ENCODE assay signal across 9 cellular contexts in the genomic region with DNA sequence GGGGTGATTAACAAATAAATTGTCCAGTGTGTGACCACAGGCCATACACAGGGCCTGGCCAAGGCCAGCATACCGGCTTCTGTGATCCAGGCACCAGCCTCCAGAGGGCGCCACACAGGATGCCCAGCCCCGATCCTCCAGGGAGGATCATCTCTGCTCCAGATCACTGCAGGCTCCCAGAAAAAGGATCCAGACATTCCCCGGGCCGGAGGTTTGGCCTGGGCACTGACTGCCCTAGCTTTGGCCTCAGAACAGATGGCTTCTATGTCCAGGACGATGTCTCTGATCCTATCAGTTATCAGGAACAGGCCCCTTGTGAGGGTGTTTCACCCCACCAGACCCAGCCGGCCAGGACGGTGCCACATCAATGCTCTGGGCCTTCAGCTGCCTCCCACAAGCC.
DNase-seq lines count a peak whose midpoint lies in the region; ATAC-seq and TF ChIP-seq lines count a peak whose summit lies in the region.
"Had no signal": no experiment of that assay in that cellular context is flagged by ENCODE, and none has a peak within 500 bp of the region (broad histone marks: within the 10 kb centered on the region; RNA-seq: fewer than 3 reads in every experiment).

No MANE protein-coding gene starts in this region.

- H2AFZ ChIP-seq in OCI-LY1 (ENCODE audit: low read length), result no peak overlapping the region

- intact Hi-C loops in vagina (cut with DNase I), result no loop called here

- H3K9ac ChIP-seq in OCI-LY1 (ENCODE audit: low read length), result no peak overlapping the region

- no peaks in the 10 kb centered on the region for H4K20me1 ChIP-seq in OCI-LY1 (ENCODE audit: insufficient read depth, low read length)

- H3K27me3 ChIP-seq in OCI-LY1 (ENCODE audit: insufficient read depth, low read length) (peaks cover 6% of the 10 kb centered on the region; the same call in 1 of the 2 replicates), vagina (no peaks in the 10 kb centered on the region)

- H3K4me3 ChIP-seq in OCI-LY1 (ENCODE audit: low read depth, low read length, poor library complexity, severe bottlenecking) (no peak overlapping the region), vagina (no peak overlapping the region)
- H3K4me3 ChIP-seq: SK-N-MC had no signal

- DNase-seq in DMS53 (lab: John Stamatoyannopoulos, UW), result peak; percentile 73
- peak; percentile 23 for DNase-seq in cerebellar cortex (ENCODE audit: low spot score)
- DNase-seq in lung microvascular endothelial cell (ENCODE audit: low read depth in 2 of 2), result peak; percentile 32 to 63
- no peak for DNase-seq in vagina (ENCODE audit: extremely low spot score in 2 of 2)

- H3K79me2 ChIP-seq in OCI-LY1 (ENCODE audit: insufficient read depth, low read length), result no peaks in the 10 kb centered on the region

- H3K36me3 ChIP-seq in OCI-LY1 (ENCODE audit: insufficient read depth, low read length), result no peaks in the 10 kb centered on the region
- no peaks in the 10 kb centered on the region for H3K36me3 ChIP-seq in vagina

- no peak for TF ChIP-seq POLR2A in vagina (IDR thresholded peaks at IDR 0.05)

- ATAC-seq in GM21390 (IDR thresholded peaks at IDR 0.05; ENCODE audit: unreplicated experiment), result peak; percentile 63
- ATAC-seq in HG03196 (IDR thresholded peaks at IDR 0.05; ENCODE audit: unreplicated experiment), result no peak
- no peak for ATAC-seq in HG03521 (IDR thresholded peaks at IDR 0.05; ENCODE audit: unreplicated experiment)

- peak; percentile 84 for TF ChIP-seq CTCF in OCI-LY1 (IDR thresholded peaks at IDR 0.05; ENCODE audit: low read length)
- TF ChIP-seq CTCF in vagina (IDR thresholded peaks at IDR 0.05), result peak in 1 of 3 experiments; percentile 12

- H3K4me2 ChIP-seq in OCI-LY1 (ENCODE audit: low read length), result no peak overlapping the region

- H3K9me2 ChIP-seq in OCI-LY1 (ENCODE audit: low read depth, low read length), result no peaks in the 10 kb centered on the region

- H3K4me1 ChIP-seq in OCI-LY1 (ENCODE audit: insufficient read depth, low read length, severe bottlenecking) (no peaks in the 10 kb centered on the region), vagina (no peaks in the 10 kb centered on the region)

- H3F3A ChIP-seq in OCI-LY1 (ENCODE audit: insufficient read depth, low read length), result no peaks in the 10 kb centered on the region

- H3K9me3 ChIP-seq in OCI-LY1 (ENCODE audit: low read length) (no peaks in the 10 kb centered on the region), vagina (no peaks in the 10 kb centered on the region)

- H3K27ac ChIP-seq in OCI-LY1 (ENCODE audit: low read depth, low read length, poor library complexity, severe bottlenecking), result no peak overlapping the region
- no peak overlapping the region for H3K27ac ChIP-seq in vagina
- H3K27ac ChIP-seq: SK-N-MC had no signal

Comparison
In these comparisons a context has a peak if more than half of its experiments do, and no peak if none do; other contexts are left out.
1. DNase-seq: peak in DMS53 (single experiment), cerebellar cortex (single experiment) and lung microvascular endothelial cell (2 of 2); none in vagina (0 of 2).